ENCODE assay signal across 7 cellular contexts in genomic region chr19:17165715-17166114, GRCh38.
"Had no signal": no experiment of that assay in that cellular context is flagged by ENCODE, and none has a peak within 500 bp of the region (broad histone marks: within the 10 kb centered on the region; RNA-seq: fewer than 3 reads in every experiment).

No MANE protein-coding gene starts in this region.

- DNase-seq: GDM1, GF-D8 had no signal

- FAIRE-seq: G401.6, GM12891, GM12892, GM18507, GM19239 had no signal
